In the genomic region with DNA sequence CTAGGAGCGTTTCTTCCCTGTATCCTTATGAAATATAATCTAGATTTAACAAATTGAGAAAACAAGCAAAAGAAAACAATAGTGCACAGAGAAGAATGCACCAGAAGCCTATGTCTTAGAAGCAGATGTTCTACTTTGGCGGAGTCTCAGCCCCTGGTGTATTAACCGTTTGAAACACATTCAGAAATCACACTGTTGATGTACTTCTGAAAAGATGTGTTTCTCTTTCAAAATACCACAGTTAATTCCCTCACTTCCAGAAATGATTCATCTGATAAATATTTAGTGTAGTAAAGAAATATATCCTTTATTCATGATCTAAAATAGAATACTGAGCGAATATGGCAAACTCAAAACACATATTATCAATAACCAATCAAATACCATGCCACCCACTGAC, we compare ENCODE assay signal across 10 cellular contexts.
DNase-seq lines count a peak whose midpoint lies in the region; ATAC-seq and TF ChIP-seq lines count a peak whose summit lies in the region.
"Had no signal": no experiment of that assay in that cellular context is flagged by ENCODE, and none has a peak within 500 bp of the region (broad histone marks: within the 10 kb centered on the region; RNA-seq: fewer than 3 reads in every experiment).

No MANE protein-coding gene starts in this region.

- TF ChIP-seq EP300 in gastroesophageal sphincter (IDR thresholded peaks at IDR 0.05) = no peak

- H3K4me1 Mint-ChIP-seq in H9 = peaks cover 15 to 25% of the 10 kb centered on the region in 2 experiments

- H3K9me3 Mint-ChIP-seq in H9 = peaks cover 0 to 4% of the 10 kb centered on the region in 2 experiments; a peak in 3 of 5 replicates
- H3K9me3 Mint-ChIP-seq: central memory CD8-positive, alpha-beta T cell had no signal

- POLR2A ChIA-PET in GM10248 (lab: Yijun Ruan, JAX) = no interaction called here

- CTCF ChIA-PET in GM10248 (lab: Yijun Ruan, JAX) = no interaction called here

- ATAC-seq in gastroesophageal sphincter (peak; percentile 31), GM19463 (IDR thresholded peaks at IDR 0.05; ENCODE audit: unreplicated experiment) (no peak)

- no peak for TF ChIP-seq POLR2A in gastroesophageal sphincter (IDR thresholded peaks at IDR 0.05)

- H3K9ac ChIP-seq in adipocyte (ENCODE audit: low read length) = peak overlapping the region; percentile 66
- peak overlapping the region; percentile 82 for H3K9ac ChIP-seq in skeletal muscle satellite cell (ENCODE audit: low read depth, low read length)
- no peak overlapping the region for H3K9ac ChIP-seq in H9 (ENCODE audit: extremely low read depth, insufficient read length, low read length)

- H3K23me2 ChIP-seq in H9 (ENCODE audit: insufficient read length, low read depth, low read length, poor library complexity, severe bottlenecking) = no peaks in the 10 kb centered on the region

- no peak overlapping the region for H3K56ac ChIP-seq in H9 (ENCODE audit: insufficient read length, low read depth, low read length)

- no peaks in the 10 kb centered on the region for H3K36me3 ChIP-seq in adipocyte (ENCODE audit: control insufficient read depth, insufficient read depth, low read length, severe bottlenecking)
- no peaks in the 10 kb centered on the region for H3K36me3 ChIP-seq in gastroesophageal sphincter
- H3K36me3 ChIP-seq in skeletal muscle satellite cell (ENCODE audit: insufficient read depth, low read length) = no peaks in the 10 kb centered on the region

- H3K79me1 ChIP-seq in H9 (ENCODE audit: insufficient read depth, low read depth, low read length, poor library complexity, severe bottlenecking) = peaks cover 9% of the 10 kb centered on the region

- peaks cover 0 to 3% (median under 1%) of the 10 kb centered on the region in 3 experiments; a peak in 2 of 7 replicates for H3K36me3 Mint-ChIP-seq in H9 (ENCODE audit: insufficient read depth in 1 of 3, low read depth in 3 of 3)

- no peak overlapping the region for H3K27ac Mint-ChIP-seq in H9

- no peak overlapping the region for H2BK5ac ChIP-seq in H9 (ENCODE audit: insufficient read length, low read length)

- H3K14ac ChIP-seq in H9 (ENCODE audit: insufficient read depth, low read length) = no peak overlapping the region

- H3K23ac ChIP-seq in H9 (ENCODE audit: insufficient read length, low read depth, low read length) = no peak overlapping the region

- H3K4me2 ChIP-seq in skeletal muscle satellite cell (ENCODE audit: low read length) (peak overlapping the region; percentile 76), H9 (ENCODE audit: insufficient read depth, insufficient read length, low read length) (no peak overlapping the region)

- no peaks in the 10 kb centered on the region for H4K20me1 ChIP-seq in H9 (ENCODE audit: control insufficient read depth, insufficient read depth, insufficient read length)

- H3K4me1 ChIP-seq in adipocyte (ENCODE audit: control insufficient read depth, insufficient read depth, low read length) = peaks cover 51% of the 10 kb centered on the region
- H3K4me1 ChIP-seq in gastroesophageal sphincter = peaks cover 6 to 46% (median 11%) of the 10 kb centered on the region in 3 donors
- H3K4me1 ChIP-seq in skeletal muscle satellite cell (ENCODE audit: control insufficient read depth, insufficient read depth, low read length) = peaks cover 42% of the 10 kb centered on the region
- no peaks in the 10 kb centered on the region; the same call in 1 of the 2 replicates for H3K4me1 ChIP-seq in H9 (ENCODE audit: insufficient read depth, low read length)

- DNase-seq in EH (ENCODE audit: low read depth) = peak; percentile 70
- peak; percentile 64 for DNase-seq in adipocyte (ENCODE audit: low read depth)
- no peak for DNase-seq in stimulated activated CD4-positive, alpha-beta T cell treated with anti-CD3 and anti-CD28 coated beads, Interleukin-2, amount 100 ng/mL, for 24 hours
- DNase-seq in GM10248 (ENCODE audit: extremely low spot score) = no peak
- DNase-seq in H9 = no peak

- H3K9me3 ChIP-seq in adipocyte (ENCODE audit: control insufficient read depth, low read length) (no peaks in the 10 kb centered on the region), gastroesophageal sphincter (no peaks in the 10 kb centered on the region), skeletal muscle satellite cell (replicated peaks; ENCODE audit: low read length) (no peaks in the 10 kb centered on the region), H9 (ENCODE audit: control insufficient read depth, low read depth, low read length) (no peaks in the 10 kb centered on the region)

- H2BK120ac ChIP-seq in H9 (ENCODE audit: low read depth, low read length, poor library complexity, severe bottlenecking) = no peak overlapping the region

- peak overlapping the region in 3 of 4 donors; percentile 2 to 68 (median 36) for H3K27ac ChIP-seq in gastroesophageal sphincter
- no peak overlapping the region for H3K27ac ChIP-seq in H9 (ENCODE audit: insufficient read length, low read depth, low read length)

- H3K79me2 ChIP-seq in H9 (ENCODE audit: insufficient read depth, low read length) = no peaks in the 10 kb centered on the region; the same call in 1 of the 2 replicates

- H2BK20ac ChIP-seq in H9 (ENCODE audit: low read depth, low read length, poor library complexity, severe bottlenecking) = no peak overlapping the region

- H3K4me3 ChIP-seq in adipocyte (ENCODE audit: low read length) (peak overlapping the region; percentile 58), gastroesophageal sphincter (no peak overlapping the region), skeletal muscle satellite cell (ENCODE audit: low read length) (peak overlapping the region; percentile 52)
- H3K4me3 ChIP-seq: lung had no signal

- TF ChIP-seq CTCF in gastroesophageal sphincter (IDR thresholded peaks at IDR 0.05) (no peak), GM10248 (IDR thresholded peaks at IDR 0.05; ENCODE audit: control extremely low read depth, extremely low read depth, low read depth, missing control alignments) (no peak), H9 (conservative IDR thresholded peaks at IDR 0.05) (no peak)

- no peak overlapping the region for H3K4ac ChIP-seq in H9 (ENCODE audit: low read depth, low read length)

- H4K8ac ChIP-seq in H9 (replicated peaks; ENCODE audit: insufficient read length, low read depth, low read length) = no peak overlapping the region

- no peak overlapping the region for H2AK5ac ChIP-seq in H9 (ENCODE audit: insufficient read length, low read length)

- no peak overlapping the region for H3T11ph ChIP-seq in H9 (ENCODE audit: low read length)

- no peaks in the 10 kb centered on the region for H3K27me3 Mint-ChIP-seq in H9 (ENCODE audit: low read depth)
- H3K27me3 Mint-ChIP-seq: central memory CD8-positive, alpha-beta T cell had no signal

- no peak overlapping the region for H4K91ac ChIP-seq in H9 (ENCODE audit: insufficient read length, low read depth, low read length)

- H2AFZ ChIP-seq in H9 (ENCODE audit: low read length) = no peak overlapping the region

- no peak overlapping the region for H3K18ac ChIP-seq in H9 (ENCODE audit: insufficient read length, low read depth, low read length)

- H3K4me3 Mint-ChIP-seq in H9 = no peak overlapping the region

- no peaks in the 10 kb centered on the region for H3K27me3 ChIP-seq in adipocyte (replicated peaks; ENCODE audit: control insufficient read depth, insufficient read depth, low read length)
- no peaks in the 10 kb centered on the region for H3K27me3 ChIP-seq in gastroesophageal sphincter
- no peaks in the 10 kb centered on the region for H3K27me3 ChIP-seq in skeletal muscle satellite cell (ENCODE audit: control insufficient read depth, insufficient read depth, low read length)
- no peaks in the 10 kb centered on the region for H3K27me3 ChIP-seq in H9 (ENCODE audit: insufficient read depth, low read length)

- H2BK12ac ChIP-seq in H9 (ENCODE audit: insufficient read length, low read depth, low read length) = no peak overlapping the region

- H4K5ac ChIP-seq in H9 (ENCODE audit: insufficient read length, low read depth, low read length) = no peak overlapping the region

- WGBS in gastroesophageal sphincter (ENCODE audit: low coverage in 1 of 2), 2 donors = 47 to 68% methylated on average over 2 to 4 of the region's 4 CpGs
- no CpG with 5 or more reads among the region's 4 CpGs for WGBS in H9 (ENCODE audit: extremely low coverage, insufficient read length, low lambda C conversion rate)

- H2BK15ac ChIP-seq in H9 (ENCODE audit: low read depth, low read length) = no peak overlapping the region

Comparison
In these comparisons a context has a peak if more than half of its experiments do, and no peak if none do; other contexts are left out.
1. DNase-seq: peak in EH (single experiment) and adipocyte (single experiment); none in stimulated activated CD4-positive, alpha-beta T cell treated with anti-CD3 and anti-CD28 coated beads, Interleukin-2, amount 100 ng/mL, for 24 hours (0 of 2), GM10248 (single experiment) and H9 (single experiment).
2. H3K4me3 ChIP-seq: peak in adipocyte (single experiment) and skeletal muscle satellite cell (single experiment); none in gastroesophageal sphincter (0 of 2).